ENCODE assay signal across 16 cellular contexts in the genomic region with DNA sequence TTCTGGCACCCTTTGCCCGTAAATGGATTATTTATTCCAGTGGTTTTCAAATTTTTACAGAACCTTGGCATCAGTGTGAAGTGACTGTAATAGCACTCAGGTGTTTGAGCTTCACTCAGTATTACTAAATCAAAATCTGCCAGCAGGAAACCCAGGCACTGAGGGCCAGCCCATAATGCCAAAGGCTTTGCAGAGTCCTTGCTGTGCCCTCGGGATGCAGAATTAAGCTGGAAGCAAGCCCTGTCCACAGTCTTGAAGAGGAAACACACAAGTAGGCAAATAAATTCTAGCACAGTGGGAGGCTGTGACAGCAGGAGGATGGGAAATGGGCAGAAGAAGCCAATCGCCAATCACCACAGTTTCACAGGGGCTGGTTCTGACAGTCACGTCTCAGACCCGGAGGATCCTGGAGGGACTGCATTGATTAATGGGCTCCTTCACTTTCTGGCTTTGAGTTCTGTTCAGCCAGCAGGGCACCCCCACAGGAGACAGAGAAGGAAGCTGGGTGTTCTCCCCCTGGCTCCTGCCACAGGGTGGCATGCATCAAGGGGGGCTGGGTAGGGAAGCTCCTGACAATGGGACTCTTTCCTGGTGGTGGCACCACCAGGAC.
A peak's percentile ranks its signal among the peaks of the same experiment; 100 is the strongest.
DNase-seq lines count a peak whose midpoint lies in the region; ATAC-seq and TF ChIP-seq lines count a peak whose summit lies in the region.
"Had no signal": no experiment of that assay in that cellular context is flagged by ENCODE, and none has a peak within 500 bp of the region (broad histone marks: within the 10 kb centered on the region; RNA-seq: fewer than 3 reads in every experiment).

No MANE protein-coding gene starts in this region.

- no TSS peak for BruUV-seq in A673 (replicated peaks; lab: Mats Ljungman, UMichigan)

- no peaks in the 10 kb centered on the region for H3K9me3 Mint-ChIP-seq in WTC11
- H3K9me3 Mint-ChIP-seq: CD4-positive, alpha-beta T cell; H9 had no signal

- H3K14ac ChIP-seq in neuronal stem cell (ENCODE audit: low read length), result peak overlapping the region; percentile 32

- H3K4me1 ChIP-seq in A673 (ENCODE audit: insufficient read depth, low read length, poor library complexity, severe bottlenecking), result no peaks in the 10 kb centered on the region
- H3K4me1 ChIP-seq in neuronal stem cell (ENCODE audit: control insufficient read depth in 2 of 2, insufficient read depth in 1 of 2, low read depth in 1 of 2, low read length in 2 of 2), result no peaks in the 10 kb centered on the region
- H3K4me1 ChIP-seq in body of pancreas, result no peaks in the 10 kb centered on the region
- no peaks in the 10 kb centered on the region for H3K4me1 ChIP-seq in heart right ventricle
- H3K4me1 ChIP-seq: BE2C had no signal

- H3K79me1 ChIP-seq in neuronal stem cell (ENCODE audit: low read depth, low read length), result no peaks in the 10 kb centered on the region

- H3K27me3 Mint-ChIP-seq in WTC11 (ENCODE audit: low read depth), result no peaks in the 10 kb centered on the region; the same call in 1 of the 2 replicates
- H3K27me3 Mint-ChIP-seq: CD4-positive, alpha-beta T cell had no signal

- H2BK5ac ChIP-seq in neuronal stem cell (ENCODE audit: low read length), result no peak overlapping the region

- intact Hi-C loops in A673 (cut with micrococcal nuclease; ENCODE audit: unreplicated experiment), result no loop called here
- intact Hi-C loops in body of pancreas (cut with DNase I), result no loop called here
- intact Hi-C loops in heart right ventricle (cut with DNase I), result no loop called here

- no peak overlapping the region for H2AK5ac ChIP-seq in neuronal stem cell (ENCODE audit: low read depth, low read length)

- DNase-seq in A673 (ENCODE audit: low spot score) (peak; percentile 37), G401 (ENCODE audit: low spot score) (peak; percentile 65), WTC11 (ENCODE audit: low spot score) (no peak), neuronal stem cell (ENCODE audit: low spot score) (no peak), body of pancreas (no peak), heart right ventricle (no peak)
- DNase-seq: ACHN; BE2C; CD4-positive, alpha-beta T cell; DMS153; DMS79; GF-D8; GOT3; H9 had no signal

- no peak overlapping the region for H3K9ac ChIP-seq in neuronal stem cell (ENCODE audit: low read depth, low read length, poor library complexity)

- H3K4me3 ChIP-seq in A673 (ENCODE audit: low read depth, low read length, poor library complexity, severe bottlenecking), result no peak overlapping the region
- H3K4me3 ChIP-seq in neuronal stem cell (ENCODE audit: low read length in 2 of 2), result no peak overlapping the region
- H3K4me3 ChIP-seq in body of pancreas, result no peak overlapping the region
- no peak overlapping the region for H3K4me3 ChIP-seq in heart right ventricle

- peak; percentile 53 for ATAC-seq in WTC11
- no peak for ATAC-seq in body of pancreas
- no peak for ATAC-seq in heart right ventricle
- no peak for ATAC-seq in HG03469 (IDR thresholded peaks at IDR 0.05; ENCODE audit: unreplicated experiment)

- H3K27ac ChIP-seq in A673 (ENCODE audit: low read depth, low read length, poor library complexity, severe bottlenecking) (no peak overlapping the region), neuronal stem cell (replicated peaks; ENCODE audit: low read length) (no peak overlapping the region), body of pancreas (no peak overlapping the region), heart right ventricle (no peak overlapping the region)
- H3K27ac ChIP-seq: HL-60 had no signal

- no peak for TF ChIP-seq CTCF in A673 (conservative IDR thresholded peaks at IDR 0.05; ENCODE audit: low read depth, low read length)
- TF ChIP-seq CTCF in WTC11 (IDR thresholded peaks at IDR 0.05), result no peak
- no peak for TF ChIP-seq CTCF in body of pancreas (IDR thresholded peaks at IDR 0.05)
- no peak for TF ChIP-seq CTCF in heart right ventricle (IDR thresholded peaks at IDR 0.05)

- H3K36me3 Mint-ChIP-seq in WTC11, result no peaks in the 10 kb centered on the region

- H4K91ac ChIP-seq in neuronal stem cell (ENCODE audit: low read depth, low read length, poor library complexity), result no peak overlapping the region

- no peak overlapping the region for H3K18ac ChIP-seq in neuronal stem cell (ENCODE audit: low read length)

- WGBS in neuronal stem cell (ENCODE audit: extremely low coverage in 2 of 2, insufficient read length in 2 of 2, insufficient replicate concordance in 1 of 2), 2 donors, result no CpG with 5 or more reads among the region's 5 CpGs
- 73% methylated on average over 5 of the region's 5 CpGs for WGBS in body of pancreas, 2 donors
- 67 to 73% methylated on average over 5 of the region's 5 CpGs for WGBS in heart right ventricle, 2 donors

- no peak overlapping the region for H3K4me3 Mint-ChIP-seq in WTC11
- H3K4me3 Mint-ChIP-seq: CD4-positive, alpha-beta T cell; H9 had no signal

- no peaks in the 10 kb centered on the region for H3K27me3 ChIP-seq in A673 (replicated peaks; ENCODE audit: insufficient read depth, low read depth, low read length, poor library complexity)
- peaks cover 0 to 4% (median 0%) of the 10 kb centered on the region in 3 experiments for H3K27me3 ChIP-seq in neuronal stem cell (ENCODE audit: control insufficient read depth in 3 of 3, insufficient read depth in 3 of 3, low read depth in 1 of 3, low read length in 3 of 3)
- H3K27me3 ChIP-seq in body of pancreas, result no peaks in the 10 kb centered on the region
- peaks cover 0 to 27% (median 5%) of the 10 kb centered on the region in 7 donors for H3K27me3 ChIP-seq in heart right ventricle

- no peak for TF ChIP-seq POLR2A in body of pancreas (IDR thresholded peaks at IDR 0.05)

- CTCF ChIA-PET in A673 (lab: Charles Lee) (no interaction called here), WTC11 (lab: Charles Lee) (interaction anchor here (0.5 kb wide), 1 partner anchor 13 kb away, joined by 3 read pairs; no protein-coding TSS in a partner anchor)

- no peak overlapping the region for H4K8ac ChIP-seq in neuronal stem cell (ENCODE audit: low read depth, low read length)

- no peak overlapping the region for H3K27ac Mint-ChIP-seq in WTC11
- H3K27ac Mint-ChIP-seq: CD4-positive, alpha-beta T cell; H9 had no signal

- in situ Hi-C loops in G401 (cut with HindIII; ENCODE audit: low sequenced_read_pairs), result no loop called here

- H3K4ac ChIP-seq in neuronal stem cell (ENCODE audit: low read length), result no peak overlapping the region

- H3K9me3 ChIP-seq in A673 (ENCODE audit: low read depth, low read length, poor library complexity, severe bottlenecking) (no peaks in the 10 kb centered on the region), neuronal stem cell (replicated peaks in 1 of 2; ENCODE audit: control insufficient read depth in 2 of 2, insufficient read depth in 1 of 2, low read depth in 1 of 2, low read length in 2 of 2) (no peaks in the 10 kb centered on the region), body of pancreas (no peaks in the 10 kb centered on the region), heart right ventricle (no peaks in the 10 kb centered on the region)
- H3K9me3 ChIP-seq: BE2C had no signal

- no peak overlapping the region for H2BK120ac ChIP-seq in neuronal stem cell (ENCODE audit: low read depth, low read length)

- no peak overlapping the region for H2AFZ ChIP-seq in neuronal stem cell (ENCODE audit: low read length)

- H3K4me2 ChIP-seq in neuronal stem cell (ENCODE audit: insufficient read depth, low read length, poor library complexity, severe bottlenecking), result no peak overlapping the region

- H2BK12ac ChIP-seq in neuronal stem cell (ENCODE audit: low read length), result no peak overlapping the region

- no peaks in the 10 kb centered on the region for H3K4me1 Mint-ChIP-seq in WTC11
- H3K4me1 Mint-ChIP-seq: H9 had no signal

- H2BK15ac ChIP-seq in neuronal stem cell (ENCODE audit: low read length), result no peak overlapping the region

- POLR2A ChIA-PET in A673 (lab: Charles Lee; ENCODE audit: low non-redundant PET), result no interaction called here
- POLR2A ChIA-PET in WTC11 (lab: Charles Lee), result no interaction called here

- H3K36me3 ChIP-seq in A673 (ENCODE audit: insufficient read depth, low read length, poor library complexity, severe bottlenecking) (no peaks in the 10 kb centered on the region), neuronal stem cell (replicated peaks in 1 of 2; ENCODE audit: control insufficient read depth in 2 of 2, insufficient read depth in 2 of 2, low read length in 2 of 2) (no peaks in the 10 kb centered on the region), body of pancreas (replicated peaks in 1 of 2; ENCODE audit: insufficient read depth in 1 of 2, low read depth in 2 of 2) (no peaks in the 10 kb centered on the region), heart right ventricle (no peaks in the 10 kb centered on the region)
- H3K36me3 ChIP-seq: BE2C had no signal

- no peak overlapping the region for H3K23ac ChIP-seq in neuronal stem cell (ENCODE audit: low read depth, low read length, poor library complexity)

TF ChIP-seq in WTC11, 78 proteins besides CTCF, POLR2A, EP300 and RAD21:
- TF ChIP-seq, protein P1, sequence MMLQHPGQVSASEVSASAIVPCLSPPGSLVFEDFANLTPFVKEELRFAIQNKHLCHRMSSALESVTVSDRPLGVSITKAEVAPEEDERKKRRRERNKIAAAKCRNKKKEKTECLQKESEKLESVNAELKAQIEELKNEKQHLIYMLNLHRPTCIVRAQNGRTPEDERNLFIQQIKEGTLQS (CRISPR knock-in tag; conservative IDR thresholded peaks at IDR 0.05), result no peak
- no peak for TF ChIP-seq TP53 (CRISPR knock-in tag; IDR thresholded peaks at IDR 0.05)
- TF ChIP-seq NR3C1 (CRISPR knock-in tag; conservative IDR thresholded peaks at IDR 0.05; ENCODE audit: low read depth), result no peak
- TF ChIP-seq NFYB (CRISPR knock-in tag; conservative IDR thresholded peaks at IDR 0.05; ENCODE audit: low read depth), result no peak

Comparison
In these comparisons a context has a peak if more than half of its experiments do, and no peak if none do; other contexts are left out.
1. DNase-seq: peak in A673 (single experiment) and G401 (single experiment); none in WTC11 (single experiment), neuronal stem cell (single experiment), body of pancreas (0 of 4) and heart right ventricle (0 of 2).